In genomic region chr11:72553748-72554147, GRCh38 we compare ENCODE assay signal across 12 cellular contexts.
DNase-seq lines count a peak whose midpoint lies in the region; ATAC-seq, FAIRE-seq and TF ChIP-seq lines count a peak whose summit lies in the region.
"Had no signal": no experiment of that assay in that cellular context is flagged by ENCODE, and none has a peak within 500 bp of the region (broad histone marks: within the 10 kb centered on the region; RNA-seq: fewer than 3 reads in every experiment).

No MANE protein-coding gene starts in this region.

- TF ChIP-seq EP300 in HepG2 (IDR thresholded peaks at IDR 0.05; ENCODE audit: low read depth in 2 of 2, low read length in 2 of 2) (no peak), HepG2 (CRISPR knock-in tag; IDR thresholded peaks at IDR 0.05; ENCODE audit: borderline replicate concordance) (no peak)

- 0% methylated on average over 2 of the region's 4 CpGs for WGBS in HepG2 (ENCODE audit: low lambda C conversion rate)

- no peaks in the 10 kb centered on the region for H3K4me1 ChIP-seq in HepG2 (ENCODE audit: insufficient read depth, low read length)
- H3K4me1 ChIP-seq: testis had no signal

- in situ Hi-C loops in HepG2 (cut with HindIII; ENCODE audit: extremely low pct_ligation_motif_present, low pct_unique_long_range_greater_than_20kb) = no loop called here

- no peaks in the 10 kb centered on the region for H3K9me3 ChIP-seq in HepG2 (ENCODE audit: low read length)
- H3K9me3 ChIP-seq: mucosa of descending colon, testis had no signal

- ATAC-seq in HepG2 = peak; percentile 57
- no peak for ATAC-seq in HG03175 (IDR thresholded peaks at IDR 0.05; ENCODE audit: unreplicated experiment)
- ATAC-seq: mucosa of descending colon had no signal

- TF ChIP-seq RAD21 in HepG2 (CRISPR knock-in tag; IDR thresholded peaks at IDR 0.05) = no peak

- DNase-seq in NCI-H748 (lab: John Stamatoyannopoulos, UW; ENCODE audit: unreplicated experiment) (peak; percentile 21), NCI-H748 treated with DMSO at 0.1 percent for 48 hours (lab: John Stamatoyannopoulos, UW) (no peak), H7 (peak; percentile 64), UCSD-AML1 (lab: John Stamatoyannopoulos, UW; ENCODE audit: unreplicated experiment) (peak; percentile 66), HepG2 (ENCODE audit: low spot score) (no peak), foreskin melanocyte (no peak), KG1 (lab: John Stamatoyannopoulos, UW) (no peak)
- DNase-seq: NCI-H146, SW 1271, testis had no signal

- H4K20me1 ChIP-seq in HepG2 (ENCODE audit: insufficient read depth, low read length) = no peaks in the 10 kb centered on the region

- no peak for TF ChIP-seq POLR2A in HepG2 (IDR thresholded peaks at IDR 0.05; ENCODE audit: insufficient read depth in 1 of 2, low read depth in 2 of 2, low read length in 2 of 2)

- BruUV-seq in HepG2 (replicated peaks; lab: Mats Ljungman, UMichigan) = no TSS peak

- H3K9ac ChIP-seq in HepG2 (ENCODE audit: insufficient read depth, low read depth, low read length) = no peak overlapping the region

- H3K4me3 ChIP-seq in H7 (ENCODE audit: insufficient read depth, low read depth, low read length) (no peak overlapping the region), HepG2 (replicated peaks in 1 of 3; ENCODE audit: insufficient read depth in 1 of 3, low read depth in 2 of 3, low read length in 3 of 3) (no peak overlapping the region)
- H3K4me3 ChIP-seq: mucosa of descending colon, testis had no signal

- H3K36me3 ChIP-seq in H7 (replicated peaks; ENCODE audit: control insufficient read depth, insufficient read depth, low read length) = no peaks in the 10 kb centered on the region
- H3K36me3 ChIP-seq in HepG2 (replicated peaks in 1 of 2; ENCODE audit: control insufficient read depth in 1 of 2, insufficient read depth in 2 of 2, low read length in 2 of 2) = no peaks in the 10 kb centered on the region

- no peak overlapping the region for H3K27ac ChIP-seq in HepG2 (ENCODE audit: extremely low read length, insufficient read depth, low read length)
- H3K27ac ChIP-seq: testis had no signal

- no peaks in the 10 kb centered on the region for H3K79me2 ChIP-seq in HepG2 (ENCODE audit: insufficient read depth, low read length)

- no peak overlapping the region for H3K4me2 ChIP-seq in HepG2 (ENCODE audit: low read depth, low read length)

- intact Hi-C loops in HepG2 (cut with micrococcal nuclease; ENCODE audit: unreplicated experiment) = loop anchor here (5.0 kb wide), 1 partner anchor 71 kb away; no protein-coding TSS in a partner anchor

- TF ChIP-seq CTCF in HepG2 (CRISPR knock-in tag; IDR thresholded peaks at IDR 0.05) = peak; percentile 59

- POLR2A ChIA-PET in HepG2 (lab: Yijun Ruan, JAX) = no interaction called here

- no peak for FAIRE-seq in HepG2 (lab: Jason Lieb, UNC)

- CTCF ChIA-PET in HepG2 (lab: Yijun Ruan, JAX; ENCODE audit: low intra/inter-chr PET ratio, low total read pairs) = interaction anchor here (1.6 kb wide), 1 partner anchor 72 kb away, joined by 4 read pairs; no protein-coding TSS in a partner anchor

- H2AFZ ChIP-seq in HepG2 (ENCODE audit: low read length) = no peak overlapping the region

- H3K27me3 ChIP-seq in H7 (ENCODE audit: control insufficient read depth, insufficient read depth, low read length) (no peaks in the 10 kb centered on the region), HepG2 (ENCODE audit: control insufficient read depth in 1 of 2, insufficient read depth in 2 of 2, low read length in 2 of 2) (peaks cover 0 to 16% of the 10 kb centered on the region in 2 experiments; a peak in 3 of 5 replicates)
- H3K27me3 ChIP-seq: testis had no signal

TF ChIP-seq in HepG2, 621 proteins besides CTCF, POLR2A, EP300 and RAD21:
- TF ChIP-seq STAG1 (CRISPR knock-in tag; IDR thresholded peaks at IDR 0.05) = peak; percentile 69
- no peak for TF ChIP-seq ZBTB26 (CRISPR knock-in tag; IDR thresholded peaks at IDR 0.05; ENCODE audit: borderline replicate concordance)

Comparison
In these comparisons a context has a peak if more than half of its experiments do, and no peak if none do; other contexts are left out.
1. DNase-seq: peak in NCI-H748 (single experiment), H7 (single experiment) and UCSD-AML1 (single experiment); none in NCI-H748 treated with DMSO at 0.1 percent for 48 hours (single experiment), HepG2 (single experiment), foreskin melanocyte (single experiment) and KG1 (single experiment).